Comparison of ENCODE assay signal across 1 cellular context in genomic region chr13:106917673-106918652, GRCh38.
A peak's percentile ranks its signal among the peaks of the same experiment; 100 is the strongest.
TF ChIP-seq lines count a peak whose summit lies in the region.

No MANE protein-coding gene starts in this region.

TF ChIP-seq in H1, 55 proteins besides CTCF, POLR2A, EP300 and RAD21 (continued from another document):
- peak; percentile 39; the same call in 1 of the 2 replicates for TF ChIP-seq TBP (IDR thresholded peaks at IDR 0.05; ENCODE audit: low read depth, low read length)
- TF ChIP-seq, protein P1, sequence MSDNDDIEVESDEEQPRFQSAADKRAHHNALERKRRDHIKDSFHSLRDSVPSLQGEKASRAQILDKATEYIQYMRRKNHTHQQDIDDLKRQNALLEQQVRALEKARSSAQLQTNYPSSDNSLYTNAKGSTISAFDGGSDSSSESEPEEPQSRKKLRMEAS (IDR thresholded peaks at IDR 0.05) = peak; percentile 76
- 0 out of 2 replicates have a peak, but pooled peaks have one; percentile 50 for TF ChIP-seq TEAD4 (IDR thresholded peaks at IDR 0.05; ENCODE audit: low read depth, low read length)
- no peak for TF ChIP-seq RXRA (IDR thresholded peaks at IDR 0.05; ENCODE audit: insufficient read depth, low read depth, low read length)
- TF ChIP-seq SIRT6 (IDR thresholded peaks at IDR 0.05; ENCODE audit: low read length) = no peak
- 0 out of 2 replicates have a peak, but pooled peaks have one; percentile 25 for TF ChIP-seq GTF2F1 (IDR thresholded peaks at IDR 0.05; ENCODE audit: borderline replicate concordance, low read depth, low read length)
- peak; percentile 73 for TF ChIP-seq YY1 (IDR thresholded peaks at IDR 0.05; ENCODE audit: low read depth, low read length)
- peak; percentile 60 for TF ChIP-seq TAF1 (IDR thresholded peaks at IDR 0.05; ENCODE audit: low read depth, low read length)
- peak; percentile 90 for TF ChIP-seq CREB1 (IDR thresholded peaks at IDR 0.05)
